Comparison of ENCODE assay signal across 1 cellular context in the genomic region with DNA sequence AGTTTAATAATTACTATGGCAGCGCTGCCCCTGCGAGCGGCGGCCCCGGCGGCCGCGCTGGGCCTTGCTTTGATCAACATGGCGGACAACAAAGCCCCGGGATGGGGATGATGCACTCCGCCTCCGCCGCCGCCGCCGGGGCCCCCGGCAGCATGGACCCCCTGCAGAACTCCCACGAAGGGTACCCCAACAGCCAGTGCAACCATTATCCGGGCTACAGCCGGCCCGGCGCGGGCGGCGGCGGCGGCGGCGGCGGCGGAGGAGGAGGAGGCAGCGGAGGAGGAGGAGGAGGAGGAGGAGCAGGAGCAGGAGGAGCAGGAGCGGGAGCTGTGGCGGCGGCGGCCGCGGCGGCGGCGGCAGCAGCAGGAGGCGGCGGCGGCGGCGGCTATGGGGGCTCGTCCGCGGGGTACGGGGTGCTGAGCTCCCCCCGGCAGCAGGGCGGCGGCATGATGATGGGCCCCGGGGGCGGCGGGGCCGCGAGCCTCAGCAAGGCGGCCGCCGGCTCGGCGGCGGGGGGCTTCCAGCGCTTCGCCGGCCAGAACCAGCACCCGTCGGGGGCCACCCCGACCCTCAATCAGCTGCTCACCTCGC.
TF ChIP-seq lines count a peak whose summit lies in the region.

No MANE protein-coding gene starts in this region.

TF ChIP-seq in HepG2, 621 proteins besides CTCF, POLR2A, EP300 and RAD21 (continued from another document and continues in another):
- TF ChIP-seq, protein P1, sequence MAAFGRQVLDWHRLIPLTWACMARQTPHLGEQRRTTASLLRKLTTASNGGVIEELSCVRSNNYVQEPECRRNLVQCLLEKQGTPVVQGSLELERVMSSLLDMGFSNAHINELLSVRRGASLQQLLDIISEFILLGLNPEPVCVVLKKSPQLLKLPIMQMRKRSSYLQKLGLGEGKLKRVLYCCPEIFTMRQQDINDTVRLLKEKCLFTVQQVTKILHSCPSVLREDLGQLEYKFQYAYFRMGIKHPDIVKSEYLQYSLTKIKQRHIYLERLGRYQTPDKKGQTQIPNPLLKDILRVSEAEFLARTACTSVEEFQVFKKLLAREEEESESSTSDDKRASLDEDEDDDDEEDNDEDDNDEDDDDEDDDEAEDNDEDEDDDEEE (CRISPR knock-in tag; IDR thresholded peaks at IDR 0.05), result 0 out of 2 replicates have a peak, but pooled peaks have one; percentile 15
- TF ChIP-seq, protein P2, sequence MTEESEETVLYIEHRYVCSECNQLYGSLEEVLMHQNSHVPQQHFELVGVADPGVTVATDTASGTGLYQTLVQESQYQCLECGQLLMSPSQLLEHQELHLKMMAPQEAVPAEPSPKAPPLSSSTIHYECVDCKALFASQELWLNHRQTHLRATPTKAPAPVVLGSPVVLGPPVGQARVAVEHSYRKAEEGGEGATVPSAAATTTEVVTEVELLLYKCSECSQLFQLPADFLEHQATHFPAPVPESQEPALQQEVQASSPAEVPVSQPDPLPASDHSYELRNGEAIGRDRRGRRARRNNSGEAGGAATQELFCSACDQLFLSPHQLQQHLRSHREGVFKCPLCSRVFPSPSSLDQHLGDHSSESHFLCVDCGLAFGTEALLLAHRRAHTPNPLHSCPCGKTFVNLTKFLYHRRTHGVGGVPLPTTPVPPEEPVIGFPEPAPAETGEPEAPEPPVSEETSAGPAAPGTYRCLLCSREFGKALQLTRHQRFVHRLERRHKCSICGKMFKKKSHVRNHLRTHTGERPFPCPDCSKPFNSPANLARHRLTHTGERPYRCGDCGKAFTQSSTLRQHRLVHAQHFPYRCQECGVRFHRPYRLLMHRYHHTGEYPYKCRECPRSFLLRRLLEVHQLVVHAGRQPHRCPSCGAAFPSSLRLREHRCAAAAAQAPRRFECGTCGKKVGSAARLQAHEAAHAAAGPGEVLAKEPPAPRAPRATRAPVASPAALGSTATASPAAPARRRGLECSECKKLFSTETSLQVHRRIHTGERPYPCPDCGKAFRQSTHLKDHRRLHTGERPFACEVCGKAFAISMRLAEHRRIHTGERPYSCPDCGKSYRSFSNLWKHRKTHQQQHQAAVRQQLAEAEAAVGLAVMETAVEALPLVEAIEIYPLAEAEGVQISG (CRISPR knock-in tag; IDR thresholded peaks at IDR 0.05), result peak; percentile 27; the same call in 1 of the 2 replicates
- TF ChIP-seq HNRNPK (IDR thresholded peaks at IDR 0.05; ENCODE audit: low read depth, low read length, poor library complexity, severe bottlenecking), result peak; percentile 20
- TF ChIP-seq EED (CRISPR knock-in tag; IDR thresholded peaks at IDR 0.05), result no peak
- TF ChIP-seq, protein P3, sequence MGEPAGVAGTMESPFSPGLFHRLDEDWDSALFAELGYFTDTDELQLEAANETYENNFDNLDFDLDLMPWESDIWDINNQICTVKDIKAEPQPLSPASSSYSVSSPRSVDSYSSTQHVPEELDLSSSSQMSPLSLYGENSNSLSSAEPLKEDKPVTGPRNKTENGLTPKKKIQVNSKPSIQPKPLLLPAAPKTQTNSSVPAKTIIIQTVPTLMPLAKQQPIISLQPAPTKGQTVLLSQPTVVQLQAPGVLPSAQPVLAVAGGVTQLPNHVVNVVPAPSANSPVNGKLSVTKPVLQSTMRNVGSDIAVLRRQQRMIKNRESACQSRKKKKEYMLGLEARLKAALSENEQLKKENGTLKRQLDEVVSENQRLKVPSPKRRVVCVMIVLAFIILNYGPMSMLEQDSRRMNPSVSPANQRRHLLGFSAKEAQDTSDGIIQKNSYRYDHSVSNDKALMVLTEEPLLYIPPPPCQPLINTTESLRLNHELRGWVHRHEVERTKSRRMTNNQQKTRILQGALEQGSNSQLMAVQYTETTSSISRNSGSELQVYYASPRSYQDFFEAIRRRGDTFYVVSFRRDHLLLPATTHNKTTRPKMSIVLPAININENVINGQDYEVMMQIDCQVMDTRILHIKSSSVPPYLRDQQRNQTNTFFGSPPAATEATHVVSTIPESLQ (CRISPR knock-in tag; conservative IDR thresholded peaks at IDR 0.05), result no peak
- TF ChIP-seq GLI4 (CRISPR knock-in tag; IDR thresholded peaks at IDR 0.05; ENCODE audit: borderline replicate concordance), result 0 out of 2 replicates have a peak, but pooled peaks have one; percentile 2
- no peak for TF ChIP-seq POGZ (CRISPR knock-in tag; IDR thresholded peaks at IDR 0.05)
- peak; percentile 30; the same call in 1 of the 2 replicates for TF ChIP-seq SIN3A (IDR thresholded peaks at IDR 0.05; ENCODE audit: borderline replicate concordance, low read depth, low read length)
- no peak for TF ChIP-seq MED1 (CRISPR knock-in tag; IDR thresholded peaks at IDR 0.05)
- TF ChIP-seq ONECUT2 (CRISPR knock-in tag; IDR thresholded peaks at IDR 0.05), result no peak
- no peak for TF ChIP-seq ZFP62 (CRISPR knock-in tag; IDR thresholded peaks at IDR 0.05)
- no peak for TF ChIP-seq GABPB1 (CRISPR knock-in tag; IDR thresholded peaks at IDR 0.05)
- TF ChIP-seq PLRG1 (conservative IDR thresholded peaks at IDR 0.05), result no peak
- TF ChIP-seq GPN1 (CRISPR knock-in tag; IDR thresholded peaks at IDR 0.05; ENCODE audit: borderline replicate concordance), result no peak
- TF ChIP-seq ZNF383 (CRISPR knock-in tag; IDR thresholded peaks at IDR 0.05; ENCODE audit: borderline replicate concordance), result no peak
- TF ChIP-seq KLF6 (CRISPR knock-in tag; IDR thresholded peaks at IDR 0.05), result peak; percentile 13; the same call in 1 of the 2 replicates
- TF ChIP-seq NR3C1 (CRISPR knock-in tag; IDR thresholded peaks at IDR 0.05), result no peak
- TF ChIP-seq, protein P4, sequence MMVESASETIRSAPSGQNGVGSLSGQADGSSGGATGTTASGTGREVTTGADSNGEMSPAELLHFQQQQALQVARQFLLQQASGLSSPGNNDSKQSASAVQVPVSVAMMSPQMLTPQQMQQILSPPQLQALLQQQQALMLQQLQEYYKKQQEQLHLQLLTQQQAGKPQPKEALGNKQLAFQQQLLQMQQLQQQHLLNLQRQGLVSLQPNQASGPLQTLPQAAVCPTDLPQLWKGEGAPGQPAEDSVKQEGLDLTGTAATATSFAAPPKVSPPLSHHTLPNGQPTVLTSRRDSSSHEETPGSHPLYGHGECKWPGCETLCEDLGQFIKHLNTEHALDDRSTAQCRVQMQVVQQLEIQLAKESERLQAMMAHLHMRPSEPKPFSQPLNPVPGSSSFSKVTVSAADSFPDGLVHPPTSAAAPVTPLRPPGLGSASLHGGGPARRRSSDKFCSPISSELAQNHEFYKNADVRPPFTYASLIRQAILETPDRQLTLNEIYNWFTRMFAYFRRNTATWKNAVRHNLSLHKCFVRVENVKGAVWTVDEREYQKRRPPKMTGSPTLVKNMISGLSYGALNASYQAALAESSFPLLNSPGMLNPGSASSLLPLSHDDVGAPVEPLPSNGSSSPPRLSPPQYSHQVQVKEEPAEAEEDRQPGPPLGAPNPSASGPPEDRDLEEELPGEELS (CRISPR knock-in tag; IDR thresholded peaks at IDR 0.05), result no peak
- no peak for TF ChIP-seq ZNF543 (CRISPR knock-in tag; IDR thresholded peaks at IDR 0.05)
- TF ChIP-seq, protein P5, sequence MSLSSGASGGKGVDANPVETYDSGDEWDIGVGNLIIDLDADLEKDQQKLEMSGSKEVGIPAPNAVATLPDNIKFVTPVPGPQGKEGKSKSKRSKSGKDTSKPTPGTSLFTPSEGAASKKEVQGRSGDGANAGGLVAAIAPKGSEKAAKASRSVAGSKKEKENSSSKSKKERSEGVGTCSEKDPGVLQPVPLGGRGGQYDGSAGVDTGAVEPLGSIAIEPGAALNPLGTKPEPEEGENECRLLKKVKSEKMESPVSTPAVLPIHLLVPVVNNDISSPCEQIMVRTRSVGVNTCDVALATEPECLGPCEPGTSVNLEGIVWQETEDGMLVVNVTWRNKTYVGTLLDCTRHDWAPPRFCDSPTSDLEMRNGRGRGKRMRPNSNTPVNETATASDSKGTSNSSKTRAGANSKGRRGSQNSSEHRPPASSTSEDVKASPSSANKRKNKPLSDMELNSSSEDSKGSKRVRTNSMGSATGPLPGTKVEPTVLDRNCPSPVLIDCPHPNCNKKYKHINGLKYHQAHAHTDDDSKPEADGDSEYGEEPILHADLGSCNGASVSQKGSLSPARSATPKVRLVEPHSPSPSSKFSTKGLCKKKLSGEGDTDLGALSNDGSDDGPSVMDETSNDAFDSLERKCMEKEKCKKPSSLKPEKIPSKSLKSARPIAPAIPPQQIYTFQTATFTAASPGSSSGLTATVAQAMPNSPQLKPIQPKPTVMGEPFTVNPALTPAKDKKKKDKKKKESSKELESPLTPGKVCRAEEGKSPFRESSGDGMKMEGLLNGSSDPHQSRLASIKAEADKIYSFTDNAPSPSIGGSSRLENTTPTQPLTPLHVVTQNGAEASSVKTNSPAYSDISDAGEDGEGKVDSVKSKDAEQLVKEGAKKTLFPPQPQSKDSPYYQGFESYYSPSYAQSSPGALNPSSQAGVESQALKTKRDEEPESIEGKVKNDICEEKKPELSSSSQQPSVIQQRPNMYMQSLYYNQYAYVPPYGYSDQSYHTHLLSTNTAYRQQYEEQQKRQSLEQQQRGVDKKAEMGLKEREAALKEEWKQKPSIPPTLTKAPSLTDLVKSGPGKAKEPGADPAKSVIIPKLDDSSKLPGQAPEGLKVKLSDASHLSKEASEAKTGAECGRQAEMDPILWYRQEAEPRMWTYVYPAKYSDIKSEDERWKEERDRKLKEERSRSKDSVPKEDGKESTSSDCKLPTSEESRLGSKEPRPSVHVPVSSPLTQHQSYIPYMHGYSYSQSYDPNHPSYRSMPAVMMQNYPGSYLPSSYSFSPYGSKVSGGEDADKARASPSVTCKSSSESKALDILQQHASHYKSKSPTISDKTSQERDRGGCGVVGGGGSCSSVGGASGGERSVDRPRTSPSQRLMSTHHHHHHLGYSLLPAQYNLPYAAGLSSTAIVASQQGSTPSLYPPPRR (CRISPR knock-in tag; IDR thresholded peaks at IDR 0.05; ENCODE audit: borderline replicate concordance), result no peak
- TF ChIP-seq, protein P6, sequence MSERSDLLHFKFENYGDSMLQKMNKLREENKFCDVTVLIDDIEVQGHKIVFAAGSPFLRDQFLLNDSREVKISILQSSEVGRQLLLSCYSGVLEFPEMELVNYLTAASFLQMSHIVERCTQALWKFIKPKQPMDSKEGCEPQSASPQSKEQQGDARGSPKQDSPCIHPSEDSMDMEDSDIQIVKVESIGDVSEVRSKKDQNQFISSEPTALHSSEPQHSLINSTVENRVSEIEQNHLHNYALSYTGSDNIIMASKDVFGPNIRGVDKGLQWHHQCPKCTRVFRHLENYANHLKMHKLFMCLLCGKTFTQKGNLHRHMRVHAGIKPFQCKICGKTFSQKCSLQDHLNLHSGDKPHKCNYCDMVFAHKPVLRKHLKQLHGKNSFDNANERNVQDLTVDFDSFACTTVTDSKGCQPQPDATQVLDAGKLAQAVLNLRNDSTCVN (CRISPR knock-in tag; IDR thresholded peaks at IDR 0.05; ENCODE audit: borderline replicate concordance), result no peak
- TF ChIP-seq, protein P7, sequence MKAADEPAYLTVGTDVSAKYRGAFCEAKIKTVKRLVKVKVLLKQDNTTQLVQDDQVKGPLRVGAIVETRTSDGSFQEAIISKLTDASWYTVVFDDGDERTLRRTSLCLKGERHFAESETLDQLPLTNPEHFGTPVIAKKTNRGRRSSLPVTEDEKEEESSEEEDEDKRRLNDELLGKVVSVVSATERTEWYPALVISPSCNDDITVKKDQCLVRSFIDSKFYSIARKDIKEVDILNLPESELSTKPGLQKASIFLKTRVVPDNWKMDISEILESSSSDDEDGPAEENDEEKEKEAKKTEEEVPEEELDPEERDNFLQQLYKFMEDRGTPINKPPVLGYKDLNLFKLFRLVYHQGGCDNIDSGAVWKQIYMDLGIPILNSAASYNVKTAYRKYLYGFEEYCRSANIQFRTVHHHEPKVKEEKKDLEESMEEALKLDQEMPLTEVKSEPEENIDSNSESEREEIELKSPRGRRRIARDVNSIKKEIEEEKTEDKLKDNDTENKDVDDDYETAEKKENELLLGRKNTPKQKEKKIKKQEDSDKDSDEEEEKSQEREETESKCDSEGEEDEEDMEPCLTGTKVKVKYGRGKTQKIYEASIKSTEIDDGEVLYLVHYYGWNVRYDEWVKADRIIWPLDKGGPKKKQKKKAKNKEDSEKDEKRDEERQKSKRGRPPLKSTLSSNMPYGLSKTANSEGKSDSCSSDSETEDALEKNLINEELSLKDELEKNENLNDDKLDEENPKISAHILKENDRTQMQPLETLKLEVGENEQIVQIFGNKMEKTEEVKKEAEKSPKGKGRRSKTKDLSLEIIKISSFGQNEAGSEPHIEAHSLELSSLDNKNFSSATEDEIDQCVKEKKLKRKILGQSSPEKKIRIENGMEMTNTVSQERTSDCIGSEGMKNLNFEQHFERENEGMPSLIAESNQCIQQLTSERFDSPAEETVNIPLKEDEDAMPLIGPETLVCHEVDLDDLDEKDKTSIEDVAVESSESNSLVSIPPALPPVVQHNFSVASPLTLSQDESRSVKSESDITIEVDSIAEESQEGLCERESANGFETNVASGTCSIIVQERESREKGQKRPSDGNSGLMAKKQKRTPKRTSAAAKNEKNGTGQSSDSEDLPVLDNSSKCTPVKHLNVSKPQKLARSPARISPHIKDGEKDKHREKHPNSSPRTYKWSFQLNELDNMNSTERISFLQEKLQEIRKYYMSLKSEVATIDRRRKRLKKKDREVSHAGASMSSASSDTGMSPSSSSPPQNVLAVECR (CRISPR knock-in tag; IDR thresholded peaks at IDR 0.05; ENCODE audit: borderline replicate concordance), result no peak
- no peak for TF ChIP-seq THAP11 (CRISPR knock-in tag; IDR thresholded peaks at IDR 0.05)
- TF ChIP-seq SPEN (CRISPR knock-in tag; IDR thresholded peaks at IDR 0.05; ENCODE audit: low read depth), result no peak
- no peak for TF ChIP-seq SIX4 (CRISPR knock-in tag; IDR thresholded peaks at IDR 0.05)
- no peak for TF ChIP-seq ZNF496 (CRISPR knock-in tag; IDR thresholded peaks at IDR 0.05; ENCODE audit: insufficient replicate concordance)
- TF ChIP-seq, protein P8, sequence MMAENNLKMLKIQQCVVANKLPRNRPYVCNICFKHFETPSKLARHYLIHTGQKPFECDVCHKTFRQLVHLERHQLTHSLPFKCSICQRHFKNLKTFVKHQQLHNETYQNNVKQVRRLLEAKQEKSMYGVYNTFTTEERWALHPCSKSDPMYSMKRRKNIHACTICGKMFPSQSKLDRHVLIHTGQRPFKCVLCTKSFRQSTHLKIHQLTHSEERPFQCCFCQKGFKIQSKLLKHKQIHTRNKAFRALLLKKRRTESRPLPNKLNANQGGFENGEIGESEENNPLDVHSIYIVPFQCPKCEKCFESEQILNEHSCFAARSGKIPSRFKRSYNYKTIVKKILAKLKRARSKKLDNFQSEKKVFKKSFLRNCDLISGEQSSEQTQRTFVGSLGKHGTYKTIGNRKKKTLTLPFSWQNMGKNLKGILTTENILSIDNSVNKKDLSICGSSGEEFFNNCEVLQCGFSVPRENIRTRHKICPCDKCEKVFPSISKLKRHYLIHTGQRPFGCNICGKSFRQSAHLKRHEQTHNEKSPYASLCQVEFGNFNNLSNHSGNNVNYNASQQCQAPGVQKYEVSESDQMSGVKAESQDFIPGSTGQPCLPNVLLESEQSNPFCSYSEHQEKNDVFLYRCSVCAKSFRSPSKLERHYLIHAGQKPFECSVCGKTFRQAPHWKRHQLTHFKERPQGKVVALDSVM (CRISPR knock-in tag; IDR thresholded peaks at IDR 0.05), result no peak
